In the genomic region with DNA sequence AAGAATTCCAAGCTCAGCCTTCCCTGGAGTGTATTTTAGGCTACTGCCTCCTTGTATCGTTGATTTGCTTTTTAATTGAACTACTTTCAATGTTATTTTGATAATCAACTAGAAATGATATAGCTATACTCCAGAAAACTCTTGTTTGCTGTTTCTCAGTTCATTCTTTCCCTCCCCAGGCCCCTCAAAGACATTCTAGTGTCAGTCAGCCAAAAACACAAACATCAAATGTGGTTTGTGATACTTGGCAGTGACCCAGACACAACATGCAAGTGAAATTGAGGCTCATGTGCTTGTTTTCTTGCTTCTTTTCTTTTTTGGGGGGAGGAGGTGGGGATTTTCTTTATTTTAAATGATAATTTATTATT, we compare ENCODE assay signal across 15 cellular contexts. TPM values are rescaled to one million over a fixed set of nuclear protein-coding genes. Genes with fewer than 3 reads are reported as not detected.
DNase-seq lines count a peak whose midpoint lies in the region; ATAC-seq, FAIRE-seq and TF ChIP-seq lines count a peak whose summit lies in the region.
"Had no signal": no experiment of that assay in that cellular context is flagged by ENCODE, and none has a peak within 500 bp of the region (broad histone marks: within the 10 kb centered on the region; RNA-seq: fewer than 3 reads in every experiment).

No MANE protein-coding gene starts in this region.

- peak overlapping the region; percentile 56 for H3K9ac ChIP-seq in endothelial cell of umbilical vein (replicated peaks; ENCODE audit: extremely low read depth, insufficient read depth, low read length)

- H3K4me3 Mint-ChIP-seq in GM23338 (no peak overlapping the region), Calu3 (ENCODE audit: low read depth, unreplicated experiment) (no peak overlapping the region)
- no peak overlapping the region for H3K4me3 Mint-ChIP-seq in activated T-cell treated with anti-CD3 and anti-CD28 coated beads, Interleukin-2, amount 50 U/mL, for 72 hours
- H3K4me3 Mint-ChIP-seq: CD14-positive monocyte, memory B cell had no signal

- peak; percentile 52 for DNase-seq in A673 (ENCODE audit: low spot score)
- DNase-seq in LHCN-M2 (ENCODE audit: low read depth) = peak; percentile 81
- peak; percentile 76 for DNase-seq in endothelial cell of umbilical vein (ENCODE audit: low read depth, low spot score)
- DNase-seq in myocyte (ENCODE audit: low read depth) = peak; percentile 69
- DNase-seq in GM23338 (ENCODE audit: low spot score) = no peak
- DNase-seq in Calu3 = no peak
- no peak for DNase-seq in stimulated activated CD4-positive, alpha-beta T cell treated with anti-CD3 and anti-CD28 coated beads, Interleukin-12 subunit alpha, Interleukin-12 subunit beta, amount 100 ng/mL, for 4 hours
- no peak for DNase-seq in activated T-cell treated with anti-CD3 and anti-CD28 coated beads, Interleukin-2, amount 50 U/mL, for 72 hours
- DNase-seq: activated CD8-positive, alpha-beta memory T cell treated with anti-CD3 and anti-CD28 coated beads, Interleukin-2, amount 50 U/mL, for 48 hours; NCI-H1930; stimulated activated CD4-positive, alpha-beta T cell treated with anti-CD3 and anti-CD28 coated beads, Interleukin-4, amount 100 ng/mL, for 4 hours had no signal

- H3K27me3 Mint-ChIP-seq in GM23338 (ENCODE audit: insufficient read depth, low read depth, poor library complexity) (peaks cover 15% of the 10 kb centered on the region), Calu3 (ENCODE audit: unreplicated experiment) (no peaks in the 10 kb centered on the region)
- peaks cover 21% of the 10 kb centered on the region for H3K27me3 Mint-ChIP-seq in activated T-cell treated with anti-CD3 and anti-CD28 coated beads, Interleukin-2, amount 50 U/mL, for 72 hours (ENCODE audit: low read depth)

- ATAC-seq in GM23338 = no peak
- no peak for ATAC-seq in activated T-cell treated with anti-CD3 and anti-CD28 coated beads, Interleukin-2, amount 50 U/mL, for 72 hours (replicated peaks in 1 of 2)

- H2AFZ ChIP-seq in endothelial cell of umbilical vein (ENCODE audit: low read depth, low read length) = no peak overlapping the region
- H2AFZ ChIP-seq in GM23338 = no peak overlapping the region

- peaks cover 69% of the 10 kb centered on the region for H3K79me2 ChIP-seq in endothelial cell of umbilical vein (ENCODE audit: control insufficient read depth, insufficient read depth, low read length)
- no peaks in the 10 kb centered on the region; the same call in 1 of the 2 replicates for H3K79me2 ChIP-seq in GM23338 (replicated peaks; ENCODE audit: insufficient read depth)

- H4K20me1 ChIP-seq in endothelial cell of umbilical vein (replicated peaks; ENCODE audit: control insufficient read depth, extremely low read depth, insufficient read depth, low read length) (peaks cover 10% of the 10 kb centered on the region), GM23338 (replicated peaks; ENCODE audit: insufficient read depth) (0 out of 2 replicates have a peak, but pooled peaks cover 3% of the 10 kb centered on the region)

- H3K36me3 ChIP-seq in A673 (ENCODE audit: insufficient read depth, low read length, poor library complexity, severe bottlenecking) (peaks cover 37% of the 10 kb centered on the region), endothelial cell of umbilical vein (ENCODE audit: control insufficient read depth in 2 of 2, extremely low read depth in 1 of 2, insufficient read depth in 2 of 2, low read length in 2 of 2) (peaks cover 0 to 11% of the 10 kb centered on the region in 2 experiments), GM23338 (ENCODE audit: insufficient read depth) (no peaks in the 10 kb centered on the region)

- H3K9me2 ChIP-seq in GM23338 (ENCODE audit: insufficient read depth) = peaks cover 7% of the 10 kb centered on the region

- H3K27ac ChIP-seq in A673 (ENCODE audit: low read depth, low read length, poor library complexity, severe bottlenecking) = peak overlapping the region; percentile 63
- H3K27ac ChIP-seq in endothelial cell of umbilical vein (ENCODE audit: insufficient read depth, low read depth, low read length) = peak overlapping the region; percentile 56
- H3K27ac ChIP-seq in GM23338 (ENCODE audit: low read depth) = no peak overlapping the region
- H3K27ac ChIP-seq: HL-60 had no signal

- H3K4me2 ChIP-seq in endothelial cell of umbilical vein (ENCODE audit: insufficient read depth, low read length) (peak overlapping the region; percentile 83), GM23338 (no peak overlapping the region)

- H3K4me1 Mint-ChIP-seq in GM23338 = peaks cover 25% of the 10 kb centered on the region
- peaks cover 9% of the 10 kb centered on the region for H3K4me1 Mint-ChIP-seq in Calu3 (ENCODE audit: low read depth, unreplicated experiment)
- no peaks in the 10 kb centered on the region for H3K4me1 Mint-ChIP-seq in activated T-cell treated with anti-CD3 and anti-CD28 coated beads, Interleukin-2, amount 50 U/mL, for 72 hours (ENCODE audit: low read depth)
- H3K4me1 Mint-ChIP-seq: memory B cell had no signal

- POLR2A ChIA-PET in A673 (lab: Charles Lee; ENCODE audit: low non-redundant PET) (interaction anchor here (0.6 kb wide), 1 partner anchor 679 kb away, joined by 3 read pairs; no protein-coding TSS in a partner anchor), endothelial cell of umbilical vein (lab: Charles Lee) (interaction anchor here (0.6 kb wide), 1 partner anchor 683 kb away, joined by 3 read pairs; no protein-coding TSS in a partner anchor)

- no peaks in the 10 kb centered on the region for H3F3A ChIP-seq in GM23338 (replicated peaks; ENCODE audit: low read depth)

- intact Hi-C loops in A673 (cut with micrococcal nuclease; ENCODE audit: unreplicated experiment) = no loop called here
- intact Hi-C loops in endothelial cell of umbilical vein (cut with micrococcal nuclease) = no loop called here
- intact Hi-C loops in Calu3 (cut with micrococcal nuclease; ENCODE audit: unreplicated experiment) = loop anchor here (5.0 kb wide), 1 partner anchor 275 kb away; no protein-coding TSS in a partner anchor

- dilution Hi-C loops in endothelial cell of umbilical vein (cut with MboI; ENCODE audit: extremely low pct_ligation_motif_present, low sequenced_read_pairs) = no loop called here

- H3K27me3 ChIP-seq in A673 (replicated peaks; ENCODE audit: insufficient read depth, low read depth, low read length, poor library complexity) (no peaks in the 10 kb centered on the region), endothelial cell of umbilical vein (ENCODE audit: control insufficient read depth in 2 of 2, insufficient read depth in 2 of 2, low read length in 2 of 2) (no peaks in the 10 kb centered on the region), GM23338 (ENCODE audit: insufficient read depth) (peaks cover 18% of the 10 kb centered on the region)

- H3K9me3 ChIP-seq in A673 (ENCODE audit: low read depth, low read length, poor library complexity, severe bottlenecking) (no peaks in the 10 kb centered on the region), endothelial cell of umbilical vein (replicated peaks; ENCODE audit: control insufficient read depth, insufficient read depth, low read length) (no peaks in the 10 kb centered on the region)

- no peaks in the 10 kb centered on the region for H3K9me1 ChIP-seq in endothelial cell of umbilical vein (replicated peaks; ENCODE audit: control insufficient read depth, extremely low read depth, insufficient read depth, low read length)

- CTCF ChIA-PET in A673 (lab: Charles Lee) (no interaction called here), endothelial cell of umbilical vein (lab: Charles Lee) (interaction anchor here (1.1 to 2.9 kb wide), 5 partner anchors 8 to 429 kb away, joined by 3 to 20 read pairs (median 8); a partner anchor contains a TSS), Calu3 (lab: Charles Lee) (no interaction called here)

- H3K27ac Mint-ChIP-seq in GM23338 = no peak overlapping the region
- no peak overlapping the region for H3K27ac Mint-ChIP-seq in Calu3 (ENCODE audit: unreplicated experiment)
- no peak overlapping the region for H3K27ac Mint-ChIP-seq in activated T-cell treated with anti-CD3 and anti-CD28 coated beads, Interleukin-2, amount 50 U/mL, for 72 hours
- H3K27ac Mint-ChIP-seq: CD14-positive monocyte, memory B cell had no signal

- no peak for TF ChIP-seq POLR2A in endothelial cell of umbilical vein (IDR thresholded peaks at IDR 0.05; ENCODE audit: low read depth, low read length)

- H3K4me3 ChIP-seq in A673 (ENCODE audit: low read depth, low read length, poor library complexity, severe bottlenecking) (peak overlapping the region; percentile 36), endothelial cell of umbilical vein (replicated peaks in 1 of 3; ENCODE audit: insufficient read depth in 1 of 3, low read depth in 1 of 3, low read length in 3 of 3) (peak overlapping the region in 2 of 3 experiments; percentile 17 to 46), GM23338 (no peak overlapping the region)

- no TSS peak for BruUV-seq in A673 (replicated peaks; lab: Mats Ljungman, UMichigan)
- BruUV-seq in endothelial cell of umbilical vein (replicated peaks; lab: Mats Ljungman, UMichigan) = no TSS peak
- no TSS peak for BruUV-seq in Calu3 (replicated peaks; lab: Mats Ljungman, UMichigan)

- peak; percentile 68 for FAIRE-seq in endothelial cell of umbilical vein (lab: Jason Lieb, UNC)

- H3K36me3 Mint-ChIP-seq in GM23338 (ENCODE audit: low read depth) (no peaks in the 10 kb centered on the region), Calu3 (ENCODE audit: insufficient read depth, unreplicated experiment) (peaks cover 6% of the 10 kb centered on the region)
- peaks cover 0 to 1% of the 10 kb centered on the region in 2 donors for H3K36me3 Mint-ChIP-seq in activated T-cell treated with anti-CD3 and anti-CD28 coated beads, Interleukin-2, amount 50 U/mL, for 72 hours (ENCODE audit: insufficient read depth in 2 of 2)
- H3K36me3 Mint-ChIP-seq: CD14-positive monocyte, memory B cell had no signal

- peaks cover 62% of the 10 kb centered on the region for H3K4me1 ChIP-seq in A673 (ENCODE audit: insufficient read depth, low read length, poor library complexity, severe bottlenecking)
- peaks cover 66% of the 10 kb centered on the region for H3K4me1 ChIP-seq in endothelial cell of umbilical vein (ENCODE audit: control insufficient read depth, extremely low read depth, insufficient read depth, low read length)
- peaks cover 26% of the 10 kb centered on the region for H3K4me1 ChIP-seq in GM23338 (ENCODE audit: insufficient read depth)

- H3K9me3 Mint-ChIP-seq in GM23338 = no peaks in the 10 kb centered on the region
- no peaks in the 10 kb centered on the region for H3K9me3 Mint-ChIP-seq in Calu3 (ENCODE audit: low read depth, unreplicated experiment)
- H3K9me3 Mint-ChIP-seq in activated T-cell treated with anti-CD3 and anti-CD28 coated beads, Interleukin-2, amount 50 U/mL, for 72 hours = no peaks in the 10 kb centered on the region
- H3K9me3 Mint-ChIP-seq: memory B cell had no signal

- TF ChIP-seq CTCF in A673 (conservative IDR thresholded peaks at IDR 0.05; ENCODE audit: low read depth, low read length) (no peak), endothelial cell of umbilical vein (IDR thresholded peaks at IDR 0.05; ENCODE audit: extremely low read depth in 1 of 2, insufficient read depth in 1 of 2, low read depth in 1 of 2, low read length in 2 of 2) (no peak), GM23338 (conservative IDR thresholded peaks at IDR 0.05; ENCODE audit: low read depth in 2 of 2) (no peak), Calu3 (IDR thresholded peaks at IDR 0.05; ENCODE audit: unreplicated experiment) (no peak)

RNA-seq across cellular contexts. Expression of a gene that starts 7.6 kb away (rescaled TPM):
- 31.3 and 33.6 TPM in 2 replicates for total RNA-seq in A673 (2021)
- total RNA-seq in LHCN-M2 (2014; rRNA removed) = 12.1 TPM in 2 replicates
- 2.6 TPM for polyA plus RNA-seq in LHCN-M2 (2012)
- 33.2 and 39.1 TPM in 2 replicates for total RNA-seq in endothelial cell of umbilical vein
- 15.1 and 16.4 TPM in 2 replicates for polyA plus RNA-seq in endothelial cell of umbilical vein
- 11.6 and 13.2 TPM in 2 replicates for polyA plus RNA-seq in endothelial cell of umbilical vein (2011; cell fraction: cytosol; rRNA removed)
- polyA plus RNA-seq in endothelial cell of umbilical vein (2011; cell fraction: nucleus; rRNA removed) = 38.3 and 39.3 TPM in 2 replicates
- 12.7 and 16.1 TPM in 2 replicates for polyA plus RNA-seq in endothelial cell of umbilical vein (2012)
- polyA minus RNA-seq in endothelial cell of umbilical vein = 206 and 222 TPM in 2 replicates
- polyA minus RNA-seq in endothelial cell of umbilical vein (2011; cell fraction: cytosol; rRNA and poly(A)+ RNA removed) = 0.41 TPM
- 229 and 337 TPM in 2 replicates for polyA minus RNA-seq in endothelial cell of umbilical vein (2011; cell fraction: nucleus; rRNA and poly(A)+ RNA removed)
- 9.7 and 14.3 TPM in 2 replicates for total RNA-seq in myocyte
- 3.1 TPM for polyA plus RNA-seq in myocyte (2012)
- 6.1 and 6.8 TPM in 2 replicates for total RNA-seq in GM23338 (2014; rRNA removed; shearing (Covaris generic))
- polyA plus RNA-seq in GM23338 (2016; fragmentation: Nextera tagmentation; extraction: Ambion mirVana) = 0.53 and 0.68 TPM in 2 replicates
- 4.6 and 4.7 TPM in 2 replicates for total RNA-seq in Calu3 (2022)
- not detected for total RNA-seq in activated T-cell treated with anti-CD3 and anti-CD28 coated beads, Interleukin-2, amount 50 U/mL, for 72 hours
- total RNA-seq: T-helper 1 cell treated with Interleukin-12 subunit alpha and Interleukin-12 subunit beta and Interleukin-4 antibody, amounts not matched to agents 30 ng/mL and 1 ng/mL, for 36 hours had no signal
- polyA plus RNA-seq: CD14-positive monocyte had no signal

Comparison
In these comparisons a context has a peak if more than half of its experiments do, and no peak if none do; other contexts are left out.
1. DNase-seq: peak in A673 (single experiment), LHCN-M2 (single experiment), endothelial cell of umbilical vein (single experiment) and myocyte (single experiment); none in GM23338 (single experiment), Calu3 (single experiment), stimulated activated CD4-positive, alpha-beta T cell treated with anti-CD3 and anti-CD28 coated beads, Interleukin-12 subunit alpha, Interleukin-12 subunit beta, amount 100 ng/mL, for 4 hours (single experiment) and activated T-cell treated with anti-CD3 and anti-CD28 coated beads, Interleukin-2, amount 50 U/mL, for 72 hours (0 of 2).